ENCODE assay signal across 8 cellular contexts in the genomic region with DNA sequence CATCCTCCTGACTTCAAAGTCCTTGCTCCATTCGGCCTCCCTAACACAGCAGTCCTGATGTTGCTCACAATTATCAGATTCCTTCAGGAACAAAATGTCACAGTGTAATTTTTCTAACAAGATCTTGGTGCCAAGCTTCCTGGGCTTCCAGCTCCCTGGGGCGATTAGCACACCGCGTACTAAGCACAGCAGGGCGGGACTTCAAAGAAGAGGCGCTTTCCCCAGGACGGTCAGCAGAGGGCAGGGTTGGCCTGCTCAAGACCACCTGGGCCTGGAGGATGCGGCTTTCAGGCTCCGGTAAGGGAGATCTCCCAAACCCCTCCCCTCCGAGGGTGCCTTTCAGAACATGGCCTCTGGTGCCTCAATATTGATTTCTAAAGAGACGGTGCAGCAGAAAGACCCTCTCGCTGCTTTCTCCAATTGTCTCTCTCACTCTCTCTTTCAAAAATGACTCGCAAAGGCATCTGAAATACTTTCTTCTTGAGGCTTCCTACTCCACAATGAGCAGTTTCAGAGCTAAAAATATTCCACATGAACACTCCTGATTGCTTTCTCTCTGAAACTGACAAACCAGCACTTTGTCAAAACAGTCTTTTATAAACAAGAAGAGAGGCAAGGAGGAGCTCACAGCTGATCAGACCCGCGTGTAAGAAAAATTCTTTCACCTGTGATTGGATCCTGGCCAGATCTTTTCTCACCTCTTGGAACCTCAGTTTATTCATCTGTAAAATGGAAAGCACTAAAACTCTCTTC.
DNase-seq lines count a peak whose midpoint lies in the region; ATAC-seq and TF ChIP-seq lines count a peak whose summit lies in the region.

No MANE protein-coding gene starts in this region.

- no peaks in the 10 kb centered on the region for H3K27me3 ChIP-seq in layer of hippocampus (ENCODE audit: control insufficient read depth, insufficient read depth, low read length)

- TF ChIP-seq CTCF in AG09319 (IDR thresholded peaks at IDR 0.05; ENCODE audit: low read depth, low read length): peak; percentile 95
- TF ChIP-seq CTCF in cardiac fibroblast (IDR thresholded peaks at IDR 0.05; ENCODE audit: low read depth, low read length): peak; percentile 93

- DNase-seq in AG09319 (ENCODE audit: extremely low read depth, low read depth): peak; percentile 67
- DNase-seq in NCI-H1436 treated with DMSO at 0.1 percent for 48 hours (lab: John Stamatoyannopoulos, UW): peak; percentile 9
- DNase-seq in SW 1271 (lab: John Stamatoyannopoulos, UW): peak; percentile 22 to 53
- DNase-seq in cardiac fibroblast (ENCODE audit: low read depth in 2 of 2): peak; percentile 93 to 95
- DNase-seq in stimulated activated CD4-positive, alpha-beta T cell treated with anti-CD3 and anti-CD28 coated beads, Interleukin-1b, Interleukin-23, amount 100 ng/mL, for 48 hours: peak; percentile 57

- peak overlapping the region; percentile 18 for H3K27ac ChIP-seq in layer of hippocampus (ENCODE audit: low read depth, low read length)

- H3K4me3 ChIP-seq in cardiac fibroblast (replicated peaks in 1 of 2; ENCODE audit: low read depth in 2 of 2, low read length in 2 of 2): no peak overlapping the region

- ATAC-seq in GM18519 (IDR thresholded peaks at IDR 0.05; ENCODE audit: low FRiP score, unreplicated experiment) (peak; percentile 95), HG02943 (IDR thresholded peaks at IDR 0.05; ENCODE audit: low read depth, unreplicated experiment) (peak; percentile 91)

Comparison
In these comparisons a context has a peak if more than half of its experiments do, and no peak if none do; other contexts are left out.
1. DNase-seq: peak in every context shown above with its lines; median percentile 94 in cardiac fibroblast; 67 in AG09319; 57 in stimulated activated CD4-positive, alpha-beta T cell treated with anti-CD3 and anti-CD28 coated beads, Interleukin-1b, Interleukin-23, amount 100 ng/mL, for 48 hours; 38 in SW 1271; 9 in NCI-H1436 treated with DMSO at 0.1 percent for 48 hours.